In the genomic region with DNA sequence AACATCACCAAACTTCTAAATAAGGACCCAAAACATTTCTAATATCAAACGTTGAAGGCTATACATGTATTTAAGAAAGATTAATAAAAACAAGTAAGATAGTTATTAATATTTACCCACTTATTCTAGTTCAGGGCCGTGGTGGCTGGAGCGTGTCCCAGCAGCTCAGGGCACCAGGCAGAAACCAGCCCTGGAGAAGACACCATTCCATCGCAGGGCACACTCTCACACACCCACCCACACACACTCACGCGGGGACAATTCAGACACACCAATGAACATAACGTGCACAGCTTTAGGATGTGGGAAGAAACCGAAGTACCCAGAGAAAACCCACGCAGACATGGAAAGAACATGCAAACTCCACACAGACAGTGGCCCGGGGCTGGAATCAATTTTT, we compare ENCODE assay signal across 18 cellular contexts.
"Had no signal": no experiment of that assay in that cellular context is flagged by ENCODE, and none has a peak within 500 bp of the region (broad histone marks: within the 10 kb centered on the region; RNA-seq: fewer than 3 reads in every experiment).

No MANE protein-coding gene starts in this region.

- H3K27ac ChIP-seq: esophagus squamous epithelium, heart right ventricle, lower lobe of right lung, prostate gland, right atrium auricular region, sigmoid colon, thoracic aorta, tibial nerve, upper lobe of left lung had no signal

- H3K4me3 Mint-ChIP-seq: effector memory CD8-positive, alpha-beta T cell; immature natural killer cell; nephron progenitor cell had no signal

- H3K9me3 Mint-ChIP-seq: effector memory CD8-positive, alpha-beta T cell; immature natural killer cell; naive thymus-derived CD8-positive, alpha-beta T cell; stimulated activated memory B cell treated with anti-CD40 and anti-IgM and Interleukin-4, amounts not matched to agents 10 μg/mL and 1 μg/mL and 100 μg/mL, for 72 hours; stimulated activated naive CD8-positive, alpha-beta T cell treated with anti-CD3 and anti-CD28 coated beads, Interleukin-15, Interleukin-2, amounts not matched to agents 100 ng/mL and 50 ng/mL, for 24 hours had no signal

- H3K4me1 ChIP-seq: lower lobe of right lung, prostate gland had no signal

- H3K27ac Mint-ChIP-seq: immature natural killer cell; nephron progenitor cell; stimulated activated naive CD8-positive, alpha-beta T cell treated with anti-CD3 and anti-CD28 coated beads, Interleukin-15, Interleukin-2, amounts not matched to agents 100 ng/mL and 50 ng/mL, for 24 hours had no signal

- H3K9me3 ChIP-seq: esophagus squamous epithelium, lower lobe of right lung, prostate gland, right atrium auricular region, sigmoid colon, thoracic aorta, tibial nerve, upper lobe of left lung had no signal

- H3K4me3 ChIP-seq: esophagus squamous epithelium, heart right ventricle, lower lobe of right lung, prostate gland, right atrium auricular region, sigmoid colon, thoracic aorta, tibial nerve, upper lobe of left lung had no signal

- H3K27me3 ChIP-seq: esophagus squamous epithelium, heart right ventricle, right atrium auricular region, sigmoid colon, tibial nerve, upper lobe of left lung had no signal

- H3K36me3 ChIP-seq: esophagus squamous epithelium, lower lobe of right lung, prostate gland, right atrium auricular region, sigmoid colon, thoracic aorta, upper lobe of left lung had no signal

- H3K27me3 Mint-ChIP-seq: effector memory CD8-positive, alpha-beta T cell; stimulated activated memory B cell treated with anti-CD40 and anti-IgM and Interleukin-4, amounts not matched to agents 10 μg/mL and 1 μg/mL and 100 μg/mL, for 72 hours; stimulated activated naive CD8-positive, alpha-beta T cell treated with anti-CD3 and anti-CD28 coated beads, Interleukin-15, Interleukin-2, amounts not matched to agents 100 ng/mL and 50 ng/mL, for 24 hours had no signal

- DNase-seq: cortex of kidney, esophagus squamous epithelium, left ventricle myocardium superior, lower lobe of right lung, occipital lobe, sigmoid colon had no signal
